Comparison of ENCODE assay signal across 1 cellular context in the genomic region with DNA sequence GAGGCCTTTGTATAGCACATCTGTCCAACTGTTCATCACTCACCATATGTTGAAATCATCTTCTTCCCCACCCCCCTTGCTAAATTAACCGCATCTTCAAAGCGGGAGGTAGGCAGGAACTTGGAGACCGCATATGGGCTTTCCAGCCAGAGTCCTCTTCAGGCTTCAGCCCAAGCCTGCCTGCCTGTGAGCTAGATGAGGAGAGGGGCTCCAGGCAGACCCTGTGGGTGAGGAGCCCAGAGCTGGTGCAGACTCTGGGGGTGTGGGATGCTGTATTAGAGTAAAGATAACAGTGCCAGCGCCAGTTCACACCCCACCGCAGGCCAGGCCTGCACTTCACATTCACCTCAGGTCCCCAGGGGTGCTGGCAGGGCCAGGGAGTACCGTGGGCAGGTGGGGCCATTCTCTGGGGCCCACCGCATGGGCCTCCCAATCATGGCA.
TF ChIP-seq lines count a peak whose summit lies in the region.

No MANE protein-coding gene starts in this region.

TF ChIP-seq in HepG2, 621 proteins besides CTCF, POLR2A, EP300 and RAD21 (continued from another document):
- TF ChIP-seq, protein P1, sequence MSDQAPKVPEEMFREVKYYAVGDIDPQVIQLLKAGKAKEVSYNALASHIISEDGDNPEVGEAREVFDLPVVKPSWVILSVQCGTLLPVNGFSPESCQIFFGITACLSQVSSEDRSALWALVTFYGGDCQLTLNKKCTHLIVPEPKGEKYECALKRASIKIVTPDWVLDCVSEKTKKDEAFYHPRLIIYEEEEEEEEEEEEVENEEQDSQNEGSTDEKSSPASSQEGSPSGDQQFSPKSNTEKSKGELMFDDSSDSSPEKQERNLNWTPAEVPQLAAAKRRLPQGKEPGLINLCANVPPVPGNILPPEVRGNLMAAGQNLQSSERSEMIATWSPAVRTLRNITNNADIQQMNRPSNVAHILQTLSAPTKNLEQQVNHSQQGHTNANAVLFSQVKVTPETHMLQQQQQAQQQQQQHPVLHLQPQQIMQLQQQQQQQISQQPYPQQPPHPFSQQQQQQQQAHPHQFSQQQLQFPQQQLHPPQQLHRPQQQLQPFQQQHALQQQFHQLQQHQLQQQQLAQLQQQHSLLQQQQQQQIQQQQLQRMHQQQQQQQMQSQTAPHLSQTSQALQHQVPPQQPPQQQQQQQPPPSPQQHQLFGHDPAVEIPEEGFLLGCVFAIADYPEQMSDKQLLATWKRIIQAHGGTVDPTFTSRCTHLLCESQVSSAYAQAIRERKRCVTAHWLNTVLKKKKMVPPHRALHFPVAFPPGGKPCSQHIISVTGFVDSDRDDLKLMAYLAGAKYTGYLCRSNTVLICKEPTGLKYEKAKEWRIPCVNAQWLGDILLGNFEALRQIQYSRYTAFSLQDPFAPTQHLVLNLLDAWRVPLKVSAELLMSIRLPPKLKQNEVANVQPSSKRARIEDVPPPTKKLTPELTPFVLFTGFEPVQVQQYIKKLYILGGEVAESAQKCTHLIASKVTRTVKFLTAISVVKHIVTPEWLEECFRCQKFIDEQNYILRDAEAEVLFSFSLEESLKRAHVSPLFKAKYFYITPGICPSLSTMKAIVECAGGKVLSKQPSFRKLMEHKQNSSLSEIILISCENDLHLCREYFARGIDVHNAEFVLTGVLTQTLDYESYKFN (CRISPR knock-in tag; conservative IDR thresholded peaks at IDR 0.05): no peak
- no peak for TF ChIP-seq ZNF367 (CRISPR knock-in tag; IDR thresholded peaks at IDR 0.05; ENCODE audit: borderline replicate concordance)
